ENCODE assay signal across 1 cellular context in genomic region chr6:96152114-96152708, GRCh38.
TF ChIP-seq lines count a peak whose summit lies in the region.

No MANE protein-coding gene starts in this region.

TF ChIP-seq in SK-N-SH treated with all-trans-retinoic acid at 6 μM for 48 hours, 23 proteins besides CTCF, POLR2A, EP300 and RAD21 (continued from another document):
- TF ChIP-seq ISL1 (CRISPR knock-in tag; IDR thresholded peaks at IDR 0.05) (peak; percentile 67), PPARA (CRISPR knock-in tag; IDR thresholded peaks at IDR 0.05; ENCODE audit: borderline replicate concordance) (no peak), CSRNP3 (CRISPR knock-in tag; IDR thresholded peaks at IDR 0.05) (no peak), RARB (CRISPR knock-in tag; IDR thresholded peaks at IDR 0.05) (no peak), OSR1 (CRISPR knock-in tag; IDR thresholded peaks at IDR 0.05) (no peak)
TF ChIP-seq in SK-N-SH treated with all-trans-retinoic acid at 6 μM for 48 hours: peak in this region for 4.
